Comparison of ENCODE assay signal across 23 cellular contexts in genomic region chr12:3670083-3670620, GRCh38.
DNase-seq lines count a peak whose midpoint lies in the region; ATAC-seq and TF ChIP-seq lines count a peak whose summit lies in the region.
"Had no signal": no experiment of that assay in that cellular context is flagged by ENCODE, and none has a peak within 500 bp of the region (broad histone marks: within the 10 kb centered on the region; RNA-seq: fewer than 3 reads in every experiment).

No MANE protein-coding gene starts in this region.

- TF ChIP-seq CTCF in SK-N-SH (IDR thresholded peaks at IDR 0.05): no peak
- no peak for TF ChIP-seq CTCF in natural killer cell (IDR thresholded peaks at IDR 0.05)
- no peak for TF ChIP-seq CTCF in right lobe of liver (IDR thresholded peaks at IDR 0.05)

- H3K4me3 Mint-ChIP-seq in CD8-positive, alpha-beta memory T cell: no peak overlapping the region
- peak overlapping the region; percentile 38 for H3K4me3 Mint-ChIP-seq in natural killer cell
- H3K4me3 Mint-ChIP-seq: activated CD4-positive, alpha-beta T cell treated with anti-CD3 and anti-CD28 coated beads, Interleukin-2, amount 10 ng/mL, durations not matched to agents 7 days and 5 days; memory B cell; naive B cell; stimulated activated naive B cell treated with anti-CD40 and anti-IgM and Interleukin-4, amounts not matched to agents 10 μg/mL and 1 μg/mL and 100 μg/mL, for 72 hours had no signal

- H3K9me2 ChIP-seq in SK-N-SH: no peaks in the 10 kb centered on the region

- TF ChIP-seq RAD21 in SK-N-SH (IDR thresholded peaks at IDR 0.05; ENCODE audit: low read length): no peak

- POLR2A ChIA-PET in CD8-positive, alpha-beta memory T cell (lab: Charles Lee): no interaction called here
- POLR2A ChIA-PET in SK-N-SH (lab: Yijun Ruan, JAX): no interaction called here

- H4K20me1 ChIP-seq in SK-N-SH (ENCODE audit: insufficient read depth): no peaks in the 10 kb centered on the region

- TF ChIP-seq POLR2A in right lobe of liver (IDR thresholded peaks at IDR 0.05): no peak

- H3K36me3 Mint-ChIP-seq in CD8-positive, alpha-beta memory T cell: peaks cover 10 to 98% (median 28%) of the 10 kb centered on the region in 3 donors
- H3K36me3 Mint-ChIP-seq in natural killer cell: peaks cover 22% of the 10 kb centered on the region

- DNase-seq in CD8-positive, alpha-beta memory T cell: no peak
- DNase-seq in EH (ENCODE audit: low read depth) (peak; percentile 15), SK-N-SH (no peak), natural killer cell (no peak), SKM-1 treated with dmso at 0.1 percent for 144 hours (lab: John Stamatoyannopoulos, UW; ENCODE audit: unreplicated experiment) (no peak), right lobe of liver (no peak)
- DNase-seq: activated CD4-positive, alpha-beta T cell treated with anti-CD3 and anti-CD28 coated beads, Interleukin-2, amount 10 ng/mL, durations not matched to agents 7 days and 5 days; activated naive CD4-positive, alpha-beta T cell treated with anti-CD3 and anti-CD28 coated beads, Interleukin-2, amount 50 U/mL, for 16 hours; activated T-cell treated with anti-CD3 and anti-CD28 coated beads for 4 hours; effector memory CD4-positive, alpha-beta T cell; kidney glomerular epithelial cell; naive B cell; NCI-H2081 treated with DMSO at 0.1 percent for 48 hours; NCI-H510A; ovary; sigmoid colon; stimulated activated naive B cell treated with anti-CD40 and anti-IgM and Interleukin-4, amounts not matched to agents 10 μg/mL and 1 μg/mL and 100 μg/mL, for 72 hours; tibial artery had no signal

- no peak overlapping the region for H3K9ac ChIP-seq in SK-N-SH

- CTCF ChIA-PET in CD8-positive, alpha-beta memory T cell (lab: Charles Lee): interaction anchor here (1.0 to 1.8 kb wide), 2 partner anchors 12 to 23 kb away, joined by 3 to 4 read pairs; no protein-coding TSS in a partner anchor
- CTCF ChIA-PET in SK-N-SH (lab: Yijun Ruan, JAX): interaction anchor here (1.0 to 5.4 kb wide), 5 partner anchors 10 to 371 kb away, joined by 3 to 55 read pairs (median 5); no protein-coding TSS in a partner anchor

- no peaks in the 10 kb centered on the region for H3K9me3 Mint-ChIP-seq in CD8-positive, alpha-beta memory T cell
- no peaks in the 10 kb centered on the region for H3K9me3 Mint-ChIP-seq in natural killer cell
- H3K9me3 Mint-ChIP-seq: activated CD4-positive, alpha-beta T cell treated with anti-CD3 and anti-CD28 coated beads, Interleukin-2, amount 10 ng/mL, durations not matched to agents 7 days and 5 days; memory B cell; naive B cell; stimulated activated naive B cell treated with anti-CD40 and anti-IgM and Interleukin-4, amounts not matched to agents 10 μg/mL and 1 μg/mL and 100 μg/mL, for 72 hours had no signal

- no peak overlapping the region for H2AFZ ChIP-seq in SK-N-SH (ENCODE audit: low read depth)

- H3K9me3 ChIP-seq in CD8-positive, alpha-beta memory T cell (ENCODE audit: low read length): no peaks in the 10 kb centered on the region
- no peaks in the 10 kb centered on the region for H3K9me3 ChIP-seq in SK-N-SH
- no peaks in the 10 kb centered on the region for H3K9me3 ChIP-seq in right lobe of liver
- H3K9me3 ChIP-seq: esophagus muscularis mucosa, gastroesophageal sphincter, ovary, sigmoid colon, tibial artery had no signal

- no peak overlapping the region for H3K4me3 ChIP-seq in CD8-positive, alpha-beta memory T cell (ENCODE audit: low read length)
- H3K4me3 ChIP-seq in SK-N-SH (ENCODE audit: low read depth in 2 of 2, low read length in 1 of 2): no peak overlapping the region
- no peak overlapping the region for H3K4me3 ChIP-seq in right lobe of liver
- H3K4me3 ChIP-seq: esophagus muscularis mucosa, gastroesophageal sphincter, ovary, sigmoid colon, tibial artery had no signal

- no peaks in the 10 kb centered on the region for H3K4me1 ChIP-seq in CD8-positive, alpha-beta memory T cell (ENCODE audit: insufficient read depth, low read length)
- peaks cover 0 to 6% of the 10 kb centered on the region in 2 experiments; a peak in 1 of 4 replicates for H3K4me1 ChIP-seq in SK-N-SH (ENCODE audit: control insufficient read depth in 1 of 2, insufficient read depth in 2 of 2, low read depth in 1 of 2, low read length in 1 of 2)
- peaks cover 0 to 19% (median 3%) of the 10 kb centered on the region in 4 donors for H3K4me1 ChIP-seq in right lobe of liver
- H3K4me1 ChIP-seq: gastroesophageal sphincter, tibial artery had no signal

- H3K79me2 ChIP-seq in SK-N-SH (ENCODE audit: insufficient read depth): no peaks in the 10 kb centered on the region

- no peaks in the 10 kb centered on the region for H3K27me3 Mint-ChIP-seq in CD8-positive, alpha-beta memory T cell
- H3K27me3 Mint-ChIP-seq in natural killer cell (ENCODE audit: low read depth in 2 of 2): no peaks in the 10 kb centered on the region
- H3K27me3 Mint-ChIP-seq: activated CD4-positive, alpha-beta T cell treated with anti-CD3 and anti-CD28 coated beads, Interleukin-2, amount 10 ng/mL, durations not matched to agents 7 days and 5 days; memory B cell; naive B cell; stimulated activated naive B cell treated with anti-CD40 and anti-IgM and Interleukin-4, amounts not matched to agents 10 μg/mL and 1 μg/mL and 100 μg/mL, for 72 hours had no signal

- H3F3A ChIP-seq in SK-N-SH (replicated peaks; ENCODE audit: insufficient read depth): no peaks in the 10 kb centered on the region

- H3K36me3 ChIP-seq in CD8-positive, alpha-beta memory T cell (ENCODE audit: insufficient read depth, low read length): peaks cover 45% of the 10 kb centered on the region
- H3K36me3 ChIP-seq in SK-N-SH (replicated peaks in 1 of 2; ENCODE audit: control insufficient read depth in 1 of 2, insufficient read depth in 2 of 2, low read length in 1 of 2) (no peaks in the 10 kb centered on the region), right lobe of liver (no peaks in the 10 kb centered on the region)
- H3K36me3 ChIP-seq: ovary had no signal

- WGBS in SK-N-SH (ENCODE audit: low lambda C conversion rate): 68% methylated on average over 5 of the region's 5 CpGs
- WGBS in right lobe of liver (ENCODE audit: insufficient coverage, low coverage, low lambda C conversion rate, missing lambda C conversion rate): 80% methylated on average over 1 of the region's 5 CpGs

- H3K4me1 Mint-ChIP-seq in CD8-positive, alpha-beta memory T cell: peaks cover 0 to 6% (median 0%) of the 10 kb centered on the region in 3 donors
- peaks cover 6 to 20% of the 10 kb centered on the region in 2 donors for H3K4me1 Mint-ChIP-seq in natural killer cell
- H3K4me1 Mint-ChIP-seq: memory B cell; naive B cell; stimulated activated naive B cell treated with anti-CD40 and anti-IgM and Interleukin-4, amounts not matched to agents 10 μg/mL and 1 μg/mL and 100 μg/mL, for 72 hours had no signal

- ATAC-seq in natural killer cell: peak in 1 of 3 donors; percentile 48
- no peak for ATAC-seq in HG02610 (IDR thresholded peaks at IDR 0.05; ENCODE audit: unreplicated experiment)
- ATAC-seq in right lobe of liver: no peak
- ATAC-seq: gastroesophageal sphincter; HCT116; stimulated activated naive B cell treated with anti-CD40 and anti-IgM and Interleukin-4, amounts not matched to agents 10 μg/mL and 1 μg/mL and 100 μg/mL, for 72 hours had no signal

- H3K27ac ChIP-seq in CD8-positive, alpha-beta memory T cell (ENCODE audit: low read depth, low read length): no peak overlapping the region
- no peak overlapping the region for H3K27ac ChIP-seq in SK-N-SH (ENCODE audit: low read depth in 2 of 2, low read length in 1 of 2)
- no peak overlapping the region for H3K27ac ChIP-seq in right lobe of liver
- H3K27ac ChIP-seq: esophagus muscularis mucosa, gastroesophageal sphincter, ovary, sigmoid colon, tibial artery had no signal

- H3K27ac Mint-ChIP-seq in CD8-positive, alpha-beta memory T cell: peak overlapping the region in 5 of 8 donors; percentile 8 to 86 (median 81)
- peak overlapping the region; percentile 37 to 64 for H3K27ac Mint-ChIP-seq in natural killer cell
- H3K27ac Mint-ChIP-seq: activated CD4-positive, alpha-beta T cell treated with anti-CD3 and anti-CD28 coated beads, Interleukin-2, amount 10 ng/mL, durations not matched to agents 7 days and 5 days; memory B cell; stimulated activated naive B cell treated with anti-CD40 and anti-IgM and Interleukin-4, amounts not matched to agents 10 μg/mL and 1 μg/mL and 100 μg/mL, for 72 hours had no signal

- no peaks in the 10 kb centered on the region for H3K27me3 ChIP-seq in CD8-positive, alpha-beta memory T cell (ENCODE audit: insufficient read depth, low read length, poor library complexity, severe bottlenecking)
- H3K27me3 ChIP-seq in SK-N-SH (ENCODE audit: insufficient read depth): no peaks in the 10 kb centered on the region
- no peaks in the 10 kb centered on the region for H3K27me3 ChIP-seq in right lobe of liver
- H3K27me3 ChIP-seq: esophagus muscularis mucosa, gastroesophageal sphincter, ovary, sigmoid colon, tibial artery had no signal

- H3K4me2 ChIP-seq in SK-N-SH: no peak overlapping the region

- no peak for TF ChIP-seq EP300 in SK-N-SH (IDR thresholded peaks at IDR 0.05; ENCODE audit: borderline replicate concordance in 1 of 2, low read depth in 1 of 2, low read length in 1 of 2)

- intact Hi-C loops in natural killer cell (cut with micrococcal nuclease): no loop called here
- intact Hi-C loops in right lobe of liver (cut with DNase I): no loop called here

TF ChIP-seq in SK-N-SH, 30 proteins besides CTCF, POLR2A, EP300 and RAD21 (continues in another document):
- TF ChIP-seq, protein P1, sequence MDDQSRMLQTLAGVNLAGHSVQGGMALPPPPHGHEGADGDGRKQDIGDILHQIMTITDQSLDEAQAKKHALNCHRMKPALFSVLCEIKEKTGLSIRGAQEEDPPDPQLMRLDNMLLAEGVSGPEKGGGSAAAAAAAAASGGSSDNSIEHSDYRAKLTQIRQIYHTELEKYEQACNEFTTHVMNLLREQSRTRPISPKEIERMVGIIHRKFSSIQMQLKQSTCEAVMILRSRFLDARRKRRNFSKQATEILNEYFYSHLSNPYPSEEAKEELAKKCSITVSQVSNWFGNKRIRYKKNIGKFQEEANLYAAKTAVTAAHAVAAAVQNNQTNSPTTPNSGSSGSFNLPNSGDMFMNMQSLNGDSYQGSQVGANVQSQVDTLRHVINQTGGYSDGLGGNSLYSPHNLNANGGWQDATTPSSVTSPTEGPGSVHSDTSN (IDR thresholded peaks at IDR 0.05): no peak
